ENCODE assay signal across 8 cellular contexts in genomic region chr1:188557052-188557451, GRCh38.
"Had no signal": no experiment of that assay in that cellular context is flagged by ENCODE, and none has a peak within 500 bp of the region (broad histone marks: within the 10 kb centered on the region; RNA-seq: fewer than 3 reads in every experiment).

No MANE protein-coding gene starts in this region.

- H3K4me2 ChIP-seq: KMS-11 had no signal

- FAIRE-seq: HTR-8/SVneo had no signal

- H3K27ac ChIP-seq: GM23248, KMS-11 had no signal

- H3K36me3 ChIP-seq: HAP-1 had no signal

- DNase-seq: GM23248, GOT3, H7, Karpas-422, KBM-7 had no signal

- H3K4me3 ChIP-seq: GM23248, HAP-1 had no signal

- H3K4me1 ChIP-seq: HAP-1 had no signal

- H3K9me3 ChIP-seq: HAP-1 had no signal

- H3K9ac ChIP-seq: GM23248, KMS-11 had no signal

- H2AFZ ChIP-seq: GM23248 had no signal
